ENCODE assay signal across 8 cellular contexts in genomic region chrX:102712216-102712966, GRCh38. TPM values are rescaled to one million over a fixed set of nuclear protein-coding genes. Genes with fewer than 3 reads are reported as not detected.
A peak's percentile ranks its signal among the peaks of the same experiment; 100 is the strongest.
DNase-seq lines count a peak whose midpoint lies in the region; ATAC-seq and TF ChIP-seq lines count a peak whose summit lies in the region.

GPRASP2 (plus strand) TSS chrX:102712448; CDS start chrX:102714870, 2,422 bp downstream.

- H3K36me3 Mint-ChIP-seq in CD14-positive monocyte (no peaks in the 10 kb centered on the region), endothelial cell (ENCODE audit: low read depth, unreplicated experiment) (no peaks in the 10 kb centered on the region)

- peak within 1 kb of the TSS; percentile 93 for H3K9ac ChIP-seq in mesenchymal stem cell (ENCODE audit: low read length)

- peak within 1 kb of the TSS in 1 of 2 experiments; percentile 39 for H2BK12ac ChIP-seq in mesenchymal stem cell (ENCODE audit: low read length in 2 of 2)

- DNase-seq in CD14-positive monocyte (ENCODE audit: low spot score) (no peak), HEK293T (ENCODE audit: extremely low spot score) (peak; percentile 43), endothelial cell (ENCODE audit: low spot score) (peak; percentile 36), mesenchymal stem cell (peak; percentile 23), MV-4-11 (lab: John Stamatoyannopoulos, UW) (no peak)

- peak; percentile 10 to 25 for ATAC-seq in activated CD4-positive, CD25-positive, alpha-beta regulatory T cell treated with anti-CD3 and anti-CD28 coated beads, Interleukin-2, amount 50 U/mL, for 24 hours
- ATAC-seq in HG03159 (IDR thresholded peaks at IDR 0.05; ENCODE audit: unreplicated experiment): no peak

- H3K9me3 Mint-ChIP-seq in CD14-positive monocyte (peaks cover 0 to 18% (median 3%) of the 10 kb centered on the region in 7 donors), endothelial cell (ENCODE audit: unreplicated experiment) (no peaks in the 10 kb centered on the region)

- POLR2A ChIA-PET in HEK293T (lab: Yijun Ruan, JAX): no interaction called here

- H2BK120ac ChIP-seq in mesenchymal stem cell (ENCODE audit: low read depth, low read length): no peak within 1 kb of the TSS

- peaks cover 0 to 4% of the 10 kb centered on the region in 2 experiments for H3K27me3 ChIP-seq in mesenchymal stem cell (ENCODE audit: control insufficient read depth in 1 of 2, insufficient read depth in 1 of 2, low read length in 2 of 2)

- H3K4me3 ChIP-seq in mesenchymal stem cell (ENCODE audit: insufficient read depth in 1 of 2, low read depth in 1 of 2, low read length in 2 of 2): peak within 1 kb of the TSS; percentile 79 to 84

- H2BK15ac ChIP-seq in mesenchymal stem cell (ENCODE audit: low read depth, poor library complexity, severe bottlenecking): peak within 1 kb of the TSS; percentile 67

- no peak within 1 kb of the TSS for H2AK5ac ChIP-seq in mesenchymal stem cell (ENCODE audit: low read length, severe bottlenecking)

- H3K27me3 Mint-ChIP-seq in CD14-positive monocyte (ENCODE audit: low read depth in 3 of 3): peaks cover 25 to 41% (median 35%) of the 10 kb centered on the region in 3 donors
- H3K27me3 Mint-ChIP-seq in endothelial cell (ENCODE audit: unreplicated experiment): peaks cover 5% of the 10 kb centered on the region

- WGBS in mesenchymal stem cell: 0% methylated on average over 5 of the region's 68 CpGs

- peak within 1 kb of the TSS; percentile 76 to 90 for H3K4me3 Mint-ChIP-seq in CD14-positive monocyte
- H3K4me3 Mint-ChIP-seq in endothelial cell (ENCODE audit: unreplicated experiment): peak within 1 kb of the TSS; percentile 91

- H3K18ac ChIP-seq in mesenchymal stem cell (ENCODE audit: low read depth in 1 of 2, low read length in 2 of 2): peak within 1 kb of the TSS; percentile 43 to 78

- H3K4me1 Mint-ChIP-seq in CD14-positive monocyte: peaks cover 7% of the 10 kb centered on the region
- no peaks in the 10 kb centered on the region for H3K4me1 Mint-ChIP-seq in endothelial cell (ENCODE audit: unreplicated experiment)

- H3K4ac ChIP-seq in mesenchymal stem cell (ENCODE audit: low read depth in 1 of 2, low read length in 2 of 2): no peak within 1 kb of the TSS

- H3K4me1 ChIP-seq in mesenchymal stem cell (ENCODE audit: control insufficient read depth, insufficient read depth, low read depth, low read length): peaks cover 2% of the 10 kb centered on the region

- peaks cover 5 to 16% of the 10 kb centered on the region in 2 experiments for H3K36me3 ChIP-seq in mesenchymal stem cell (ENCODE audit: control insufficient read depth in 1 of 2, insufficient read depth in 2 of 2, low read depth in 1 of 2, low read length in 2 of 2)

- H3K9me3 ChIP-seq in mesenchymal stem cell (ENCODE audit: control insufficient read depth, low read length): no peaks in the 10 kb centered on the region

- H3K23ac ChIP-seq in mesenchymal stem cell (ENCODE audit: low read length in 2 of 2): peak within 1 kb of the TSS in 1 of 2 experiments; percentile 17

- H3K14ac ChIP-seq in mesenchymal stem cell (ENCODE audit: low read length in 2 of 2): peak within 1 kb of the TSS; percentile 51 to 57

- intact Hi-C loops in CD14-positive monocyte (cut with micrococcal nuclease): no loop called here

- peak within 1 kb of the TSS; percentile 88 for H3K4me2 ChIP-seq in mesenchymal stem cell (ENCODE audit: low read length, poor library complexity, severe bottlenecking)

- H4K91ac ChIP-seq in mesenchymal stem cell (ENCODE audit: low read length): no peak within 1 kb of the TSS

- peaks cover 16% of the 10 kb centered on the region for H3K79me1 ChIP-seq in mesenchymal stem cell (replicated peaks; ENCODE audit: low read length, poor library complexity, severe bottlenecking)

- peak within 1 kb of the TSS in 2 of 7 donors; percentile 8 to 43 for H3K27ac Mint-ChIP-seq in CD14-positive monocyte
- H3K27ac Mint-ChIP-seq in endothelial cell (ENCODE audit: unreplicated experiment): no peak within 1 kb of the TSS

- no peak for TF ChIP-seq CTCF in CD14-positive monocyte (IDR thresholded peaks at IDR 0.05)
- TF ChIP-seq CTCF in endothelial cell (IDR thresholded peaks at IDR 0.05; ENCODE audit: unreplicated experiment): no peak

- CTCF ChIA-PET in HEK293T (lab: Yijun Ruan, JAX): no interaction called here

- H3K27ac ChIP-seq in mesenchymal stem cell (ENCODE audit: low read length, poor library complexity, severe bottlenecking) (no peak within 1 kb of the TSS), temporal lobe (ENCODE audit: low read depth, low read length) (peak within 1 kb of the TSS; percentile 90)

- no peak within 1 kb of the TSS for H2BK5ac ChIP-seq in mesenchymal stem cell (ENCODE audit: low read depth, low read length, poor library complexity, severe bottlenecking)

- H4K8ac ChIP-seq in mesenchymal stem cell (ENCODE audit: low read length): no peak within 1 kb of the TSS

- peak within 1 kb of the TSS; percentile 51 for H2AFZ ChIP-seq in mesenchymal stem cell (ENCODE audit: low read depth, low read length)

TF ChIP-seq in HEK293T, 16 proteins besides CTCF, POLR2A, EP300 and RAD21:
- TF ChIP-seq FOXK2 (IDR thresholded peaks at IDR 0.05): no peak
- peak; percentile 51 for TF ChIP-seq L3MBTL2 (conservative IDR thresholded peaks at IDR 0.05)
- TF ChIP-seq SP1 (IDR thresholded peaks at IDR 0.05): no peak

RNA-seq across cellular contexts. Expression of gene GPRASP2, which starts in this region (rescaled TPM):
- under 1 TPM; 0.48 to 0.66 TPM for polyA plus RNA-seq in CD14-positive monocyte
- total RNA-seq in endothelial cell (ENCODE audit: unreplicated experiment) (17.3 TPM), temporal lobe (77.2 TPM)
- 4.7 TPM for polyA plus RNA-seq in mesenchymal stem cell (2013, experiment 1 of 2)
- 4.6 TPM for polyA plus RNA-seq in mesenchymal stem cell (2013, experiment 2 of 2)

Comparison
In these comparisons a context has a peak if more than half of its experiments do, and no peak if none do; other contexts are left out.
1. DNase-seq: peak in HEK293T (single experiment), endothelial cell (single experiment) and mesenchymal stem cell (single experiment); none in CD14-positive monocyte (single experiment) and MV-4-11 (single experiment).